8 cellular contexts compared by ENCODE assay signal in genomic region chr16:23452221-23452571, GRCh38. TPM values are rescaled to one million over a fixed set of nuclear protein-coding genes. Genes with fewer than 3 reads are reported as not detected.
DNase-seq lines count a peak whose midpoint lies in the region; ATAC-seq and TF ChIP-seq lines count a peak whose summit lies in the region.

No MANE protein-coding gene starts in this region.

- TF ChIP-seq EP300 in upper lobe of left lung (IDR thresholded peaks at IDR 0.05): no peak

- no peaks in the 10 kb centered on the region for H3K27me3 ChIP-seq in lower lobe of right lung (ENCODE audit: low read depth)
- H3K27me3 ChIP-seq in upper lobe of left lung: no peaks in the 10 kb centered on the region

- no peaks in the 10 kb centered on the region for H3K9me3 Mint-ChIP-seq in activated T-cell treated with anti-CD3 and anti-CD28 coated beads, Interleukin-2, amount 50 U/mL, for 24 hours

- no peaks in the 10 kb centered on the region for H3K36me3 ChIP-seq in lower lobe of right lung
- no peaks in the 10 kb centered on the region for H3K36me3 ChIP-seq in upper lobe of left lung

- H3K4me1 Mint-ChIP-seq in activated T-cell treated with anti-CD3 and anti-CD28 coated beads, Interleukin-2, amount 50 U/mL, for 24 hours (ENCODE audit: low read depth): peaks cover 34% of the 10 kb centered on the region

- H3K27ac Mint-ChIP-seq in activated T-cell treated with anti-CD3 and anti-CD28 coated beads, Interleukin-2, amount 50 U/mL, for 24 hours: peak overlapping the region; percentile 92

- H3K4me3 ChIP-seq in astrocyte of the cerebellum (ENCODE audit: low read depth, low read length) (peak overlapping the region; percentile 95), lower lobe of right lung (peak overlapping the region; percentile 88), upper lobe of left lung (peak overlapping the region; percentile 68 to 100 (median 87))

- H3K9me3 ChIP-seq in lower lobe of right lung: no peaks in the 10 kb centered on the region
- H3K9me3 ChIP-seq in upper lobe of left lung: no peaks in the 10 kb centered on the region

- peak overlapping the region; percentile 88 for H3K4me3 Mint-ChIP-seq in activated T-cell treated with anti-CD3 and anti-CD28 coated beads, Interleukin-2, amount 50 U/mL, for 24 hours

- peaks cover 11% of the 10 kb centered on the region for H3K36me3 Mint-ChIP-seq in activated T-cell treated with anti-CD3 and anti-CD28 coated beads, Interleukin-2, amount 50 U/mL, for 24 hours (ENCODE audit: low read depth)

- DNase-seq in activated T-cell treated with anti-CD3 and anti-CD28 coated beads, Interleukin-2, amount 50 U/mL, for 24 hours: no peak
- no peak for DNase-seq in activated T-cell treated with anti-CD3 and anti-CD28 coated beads, Interleukin-2, amount 50 U/mL, for 1 hour
- DNase-seq in astrocyte of the cerebellum (ENCODE audit: low read depth) (no peak), lower lobe of right lung (no peak), upper lobe of left lung (no peak), C1 segment of cervical spinal cord (lab: John Stamatoyannopoulos, UW) (no peak)

- WGBS in upper lobe of left lung, 2 donors: 3 to 13% methylated on average over 10 of the region's 10 CpGs

- TF ChIP-seq CTCF in astrocyte of the cerebellum (IDR thresholded peaks at IDR 0.05; ENCODE audit: low read depth, low read length, missing control alignments) (no peak), lower lobe of right lung (IDR thresholded peaks at IDR 0.05) (no peak), upper lobe of left lung (IDR thresholded peaks at IDR 0.05) (no peak)

- H3K27ac ChIP-seq in lower lobe of right lung (peak overlapping the region; percentile 85), upper lobe of left lung (peak overlapping the region; percentile 78 to 88 (median 86))

- H3K4me1 ChIP-seq in lower lobe of right lung (peaks cover 39% of the 10 kb centered on the region), upper lobe of left lung (peaks cover 21 to 50% (median 26%) of the 10 kb centered on the region in 4 donors)

- ATAC-seq in lower lobe of right lung: peak in 1 of 2 donors; percentile 11
- ATAC-seq in upper lobe of left lung (ENCODE audit: low FRiP score in 2 of 2): peak in 1 of 2 donors; percentile 24
- ATAC-seq in GM21737 (IDR thresholded peaks at IDR 0.05; ENCODE audit: unreplicated experiment): no peak
- ATAC-seq in HG03280 (IDR thresholded peaks at IDR 0.05; ENCODE audit: unreplicated experiment): no peak

- H3K27me3 Mint-ChIP-seq in activated T-cell treated with anti-CD3 and anti-CD28 coated beads, Interleukin-2, amount 50 U/mL, for 24 hours: no peaks in the 10 kb centered on the region

- no peak for TF ChIP-seq POLR2A in upper lobe of left lung (IDR thresholded peaks at IDR 0.05)

- in situ Hi-C loops in astrocyte of the cerebellum (cut with HindIII; ENCODE audit: low sequenced_read_pairs): no loop called here

- intact Hi-C loops in lower lobe of right lung (cut with DNase I): no loop called here

RNA-seq across cellular contexts. Expression of gene COG7, which starts 0.8 kb away (rescaled TPM):
- 21.3 TPM for total RNA-seq in lower lobe of right lung
- total RNA-seq in upper lobe of left lung: 10 to 100 TPM; 16.9 to 61.8 (median 24.8) TPM

RNA-seq across cellular contexts. Expression of gene GGA2, which starts 58.1 kb away (rescaled TPM):
- total RNA-seq in lower lobe of right lung (204 TPM), upper lobe of left lung (100 to 1,000 TPM in 5 of 6 donors, 10 to 100 TPM in 1; 84.4 to 197 (median 164) TPM)
